In the genomic region with DNA sequence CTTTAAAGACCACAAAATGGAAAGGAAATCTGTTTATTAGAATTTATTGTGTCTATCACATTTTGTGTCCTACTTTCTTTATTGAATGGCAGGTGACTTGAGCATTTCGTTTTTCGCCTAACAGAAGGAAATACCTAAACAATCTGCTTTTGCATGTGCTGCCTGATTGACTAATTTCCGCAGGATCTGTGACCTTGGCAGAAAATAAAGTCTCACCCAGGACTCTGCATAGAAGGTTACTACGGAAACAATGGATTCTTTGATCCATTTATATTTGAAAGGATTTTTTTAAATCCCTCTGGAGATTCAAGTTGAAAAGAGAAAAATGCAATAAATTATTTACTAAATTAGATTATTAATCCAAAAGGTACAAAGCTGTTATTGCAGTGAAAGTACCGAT, we compare ENCODE assay signal across 12 cellular contexts.
DNase-seq lines count a peak whose midpoint lies in the region; ATAC-seq and TF ChIP-seq lines count a peak whose summit lies in the region.
"Had no signal": no experiment of that assay in that cellular context is flagged by ENCODE, and none has a peak within 500 bp of the region (broad histone marks: within the 10 kb centered on the region; RNA-seq: fewer than 3 reads in every experiment).

No MANE protein-coding gene starts in this region.

- H3K27me3 ChIP-seq in OCI-LY3 (ENCODE audit: low read depth, low read length) = no peaks in the 10 kb centered on the region
- H3K27me3 ChIP-seq: SJSA1 had no signal

- no peaks in the 10 kb centered on the region for H3K36me3 Mint-ChIP-seq in natural killer cell treated with Interleukin-12 subunit alpha and Interleukin-12 subunit beta and Interleukin-15 and Interleukin-18, amount 100 ng/mL, for 72 hours
- H3K36me3 Mint-ChIP-seq: CD4-positive, CD25-positive, alpha-beta regulatory T cell; IgD-negative memory B cell had no signal

- no peak overlapping the region for H3K4me3 Mint-ChIP-seq in natural killer cell treated with Interleukin-12 subunit alpha and Interleukin-12 subunit beta and Interleukin-15 and Interleukin-18, amount 100 ng/mL, for 72 hours
- H3K4me3 Mint-ChIP-seq: CD4-positive, CD25-positive, alpha-beta regulatory T cell; IgD-negative memory B cell had no signal

- no peak overlapping the region for H3K27ac Mint-ChIP-seq in natural killer cell treated with Interleukin-12 subunit alpha and Interleukin-12 subunit beta and Interleukin-15 and Interleukin-18, amount 100 ng/mL, for 72 hours
- H3K27ac Mint-ChIP-seq: CD4-positive, CD25-positive, alpha-beta regulatory T cell; IgD-negative memory B cell had no signal

- H2AFZ ChIP-seq in OCI-LY3 (ENCODE audit: low read depth, low read length) = no peak overlapping the region

- H3K4me1 Mint-ChIP-seq in natural killer cell treated with Interleukin-12 subunit alpha and Interleukin-12 subunit beta and Interleukin-15 and Interleukin-18, amount 100 ng/mL, for 72 hours (ENCODE audit: low read depth in 2 of 2) = no peaks in the 10 kb centered on the region
- H3K4me1 Mint-ChIP-seq: CD4-positive, CD25-positive, alpha-beta regulatory T cell had no signal

- H3K4me1 ChIP-seq in OCI-LY3 (ENCODE audit: low read length) = peaks cover 8% of the 10 kb centered on the region

- DNase-seq in COLO829 (ENCODE audit: low spot score) = peak; percentile 53
- peak; percentile 65 to 88 for DNase-seq in dermis microvascular lymphatic vessel endothelial cell (ENCODE audit: low read depth in 2 of 2)
- peak; percentile 77 to 93 for DNase-seq in lung microvascular endothelial cell (ENCODE audit: low read depth in 2 of 2)
- DNase-seq in activated effector memory CD4-positive, alpha-beta T cell treated with anti-CD3 and anti-CD28 coated beads, Interleukin-2, amount 50 U/mL, for 16 hours = no peak
- no peak for DNase-seq in natural killer cell treated with Interleukin-12 subunit alpha and Interleukin-12 subunit beta and Interleukin-15 and Interleukin-18, amount 100 ng/mL, for 72 hours (ENCODE audit: low spot score)
- no peak for DNase-seq in iPS-NIHi11 (ENCODE audit: low spot score)
- DNase-seq in mesenteric fat pad (ENCODE audit: low spot score) = no peak
- DNase-seq: NCI-H2081 treated with DMSO at 0.1 percent for 48 hours had no signal

- H3K27ac ChIP-seq in OCI-LY3 (ENCODE audit: low read length) = no peak overlapping the region
- H3K27ac ChIP-seq: SJSA1 had no signal

- TF ChIP-seq CTCF in OCI-LY3 (IDR thresholded peaks at IDR 0.05; ENCODE audit: low read depth, low read length) = no peak

- H4K20me1 ChIP-seq in OCI-LY3 (ENCODE audit: insufficient read depth, low read length) = no peaks in the 10 kb centered on the region

- peak overlapping the region; percentile 62 for H3K4me2 ChIP-seq in OCI-LY3 (ENCODE audit: low read length)

- ATAC-seq in natural killer cell treated with Interleukin-12 subunit alpha and Interleukin-12 subunit beta and Interleukin-15 and Interleukin-18, amount 100 ng/mL, for 72 hours = no peak

- H3K4me3 ChIP-seq in OCI-LY3 (ENCODE audit: low read length) = no peak overlapping the region
- H3K4me3 ChIP-seq: SJSA1 had no signal

- no peaks in the 10 kb centered on the region for H3K79me2 ChIP-seq in OCI-LY3 (ENCODE audit: low read length)

- no peak overlapping the region for H3K9ac ChIP-seq in OCI-LY3 (ENCODE audit: low read length)

- peaks cover 9 to 10% of the 10 kb centered on the region in 2 donors for H3K27me3 Mint-ChIP-seq in natural killer cell treated with Interleukin-12 subunit alpha and Interleukin-12 subunit beta and Interleukin-15 and Interleukin-18, amount 100 ng/mL, for 72 hours

- no peaks in the 10 kb centered on the region for H3K9me3 ChIP-seq in OCI-LY3 (ENCODE audit: insufficient read depth, low read length)
- H3K9me3 ChIP-seq: SJSA1 had no signal

- no peaks in the 10 kb centered on the region for H3K9me3 Mint-ChIP-seq in natural killer cell treated with Interleukin-12 subunit alpha and Interleukin-12 subunit beta and Interleukin-15 and Interleukin-18, amount 100 ng/mL, for 72 hours
- H3K9me3 Mint-ChIP-seq: CD4-positive, CD25-positive, alpha-beta regulatory T cell; IgD-negative memory B cell had no signal

- H3K36me3 ChIP-seq in OCI-LY3 (replicated peaks; ENCODE audit: low read depth, low read length) = no peaks in the 10 kb centered on the region
- H3K36me3 ChIP-seq: SJSA1 had no signal

Comparison
In these comparisons a context has a peak if more than half of its experiments do, and no peak if none do; other contexts are left out.
1. DNase-seq: peak in COLO829 (single experiment), dermis microvascular lymphatic vessel endothelial cell (2 of 2) and lung microvascular endothelial cell (2 of 2); none in activated effector memory CD4-positive, alpha-beta T cell treated with anti-CD3 and anti-CD28 coated beads, Interleukin-2, amount 50 U/mL, for 16 hours (single experiment), natural killer cell treated with Interleukin-12 subunit alpha and Interleukin-12 subunit beta and Interleukin-15 and Interleukin-18, amount 100 ng/mL, for 72 hours (single experiment), iPS-NIHi11 (single experiment) and mesenteric fat pad (single experiment).